24 cellular contexts compared by ENCODE assay signal in genomic region chr16:49919327-49919726, GRCh38.
"Had no signal": no experiment of that assay in that cellular context is flagged by ENCODE, and none has a peak within 500 bp of the region (broad histone marks: within the 10 kb centered on the region; RNA-seq: fewer than 3 reads in every experiment).

No MANE protein-coding gene starts in this region.

- H3K4me3 Mint-ChIP-seq: dendritic cell treated with granulocyte-macrophage colony-stimulating factor and Interleukin-4, amounts not matched to agents 40 ng/mL and 50 ng/mL, for 4 days; effector memory CD8-positive, alpha-beta T cell; endodermal cell; mesothelial cell of epicardium had no signal

- ATAC-seq: effector memory CD8-positive, alpha-beta T cell; esophagus mucosa; gastrocnemius medialis; heart right ventricle; left cardiac atrium; left lung; left ventricle myocardium superior; lower lobe of right lung; mucosa of descending colon had no signal

- H3K27ac Mint-ChIP-seq: dendritic cell treated with granulocyte-macrophage colony-stimulating factor and Interleukin-4, amounts not matched to agents 40 ng/mL and 50 ng/mL, for 4 days; effector memory CD8-positive, alpha-beta T cell; endodermal cell; mesothelial cell of epicardium had no signal

- H3K27ac ChIP-seq: colonic mucosa, epithelial cell of prostate, esophagus squamous epithelium, gastrocnemius medialis, heart right ventricle, left lung, lower lobe of right lung had no signal

- H3K9me3 ChIP-seq: colonic mucosa, esophagus squamous epithelium, gastrocnemius medialis, heart right ventricle, left lung, lower lobe of right lung, mucosa of descending colon had no signal

- H3K27me3 ChIP-seq: colonic mucosa, gastrocnemius medialis, left lung had no signal

- DNase-seq: colonic mucosa; cortex of kidney; effector CD8-positive, alpha-beta T cell; effector memory CD8-positive, alpha-beta T cell; endodermal cell; erythroblast; esophagus squamous epithelium; foreskin fibroblast; foreskin melanocyte; gastrocnemius medialis; glutamatergic neuron; head of caudate nucleus; heart right ventricle; hippocampal formation; left cardiac atrium; left lung; left ventricle myocardium superior; lower lobe of right lung; mesenchymal stem cell; mucosa of descending colon had no signal

- H3K36me3 Mint-ChIP-seq: mesothelial cell of epicardium had no signal

- H3K9me3 Mint-ChIP-seq: dendritic cell treated with granulocyte-macrophage colony-stimulating factor and Interleukin-4, amounts not matched to agents 40 ng/mL and 50 ng/mL, for 4 days; effector memory CD8-positive, alpha-beta T cell; endodermal cell; mesothelial cell of epicardium had no signal

- H3K36me3 ChIP-seq: colonic mucosa, esophagus squamous epithelium, gastrocnemius medialis, heart right ventricle, left lung, lower lobe of right lung had no signal

- H3K4me3 ChIP-seq: colonic mucosa, esophagus squamous epithelium, gastrocnemius medialis, heart right ventricle, left lung, lower lobe of right lung, mucosa of descending colon had no signal

- H3K4me1 ChIP-seq: colonic mucosa, esophagus squamous epithelium, gastrocnemius medialis, left lung, lower lobe of right lung had no signal

- H3K4me1 Mint-ChIP-seq: mesothelial cell of epicardium had no signal
